28 cellular contexts compared by ENCODE assay signal in the genomic region with DNA sequence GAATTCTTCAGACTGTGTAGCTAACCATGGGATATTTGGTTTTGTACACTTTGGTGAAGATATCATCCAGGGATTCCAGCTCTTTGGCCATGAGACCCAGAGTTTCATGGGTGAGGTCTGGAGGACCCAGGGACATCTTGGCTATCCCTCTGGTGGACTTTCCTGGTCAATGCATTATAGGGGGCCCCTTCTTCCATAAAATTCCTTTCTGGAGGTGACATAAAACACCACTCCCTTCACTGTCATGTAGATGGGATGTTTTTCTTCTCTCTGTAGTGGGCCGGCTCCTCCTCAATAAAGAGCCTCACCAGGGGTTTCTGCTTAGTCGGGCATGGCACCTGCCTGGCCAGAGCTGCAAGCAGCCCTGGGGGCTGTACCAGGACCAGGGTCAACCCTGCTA. TPM values are rescaled to one million over a fixed set of nuclear protein-coding genes. Genes with fewer than 3 reads are reported as not detected.
A peak's percentile ranks its signal among the peaks of the same experiment; 100 is the strongest.
DNase-seq lines count a peak whose midpoint lies in the region; ATAC-seq and TF ChIP-seq lines count a peak whose summit lies in the region.
"Had no signal": no experiment of that assay in that cellular context is flagged by ENCODE, and none has a peak within 500 bp of the region (broad histone marks: within the 10 kb centered on the region; RNA-seq: fewer than 3 reads in every experiment).

No MANE protein-coding gene starts in this region.

- peaks cover 21% of the 10 kb centered on the region for H3K4me1 Mint-ChIP-seq in activated T-cell treated with anti-CD3 and anti-CD28 coated beads, Interleukin-2, amount 50 U/mL, for 4 hours (ENCODE audit: low read depth)
- H3K4me1 Mint-ChIP-seq in endodermal cell (peaks cover 21% of the 10 kb centered on the region), neural progenitor cell (peaks cover 15% of the 10 kb centered on the region)
- peaks cover 15 to 26% (median 21%) of the 10 kb centered on the region in 4 donors for H3K4me1 Mint-ChIP-seq in CD4-positive, alpha-beta memory T cell

- H3F3A ChIP-seq in PC-3 (ENCODE audit: low read length, unreplicated experiment) (no peaks in the 10 kb centered on the region), neural progenitor cell (ENCODE audit: low read depth) (peaks cover 10% of the 10 kb centered on the region)

- H3K4me1 ChIP-seq in PC-3 (ENCODE audit: insufficient read depth, low read length) (peaks cover 10% of the 10 kb centered on the region), endodermal cell (ENCODE audit: control insufficient read depth, insufficient read depth, low read length) (peaks cover 2% of the 10 kb centered on the region), neural progenitor cell (peaks cover 19% of the 10 kb centered on the region), HAP-1 (peaks cover 6% of the 10 kb centered on the region)
- peaks cover 23% of the 10 kb centered on the region for H3K4me1 ChIP-seq in CD4-positive, alpha-beta memory T cell (ENCODE audit: insufficient read depth, low read length)

- no peak overlapping the region for H3K4me3 ChIP-seq in PC-3 (ENCODE audit: low read length)
- H3K4me3 ChIP-seq in endodermal cell (ENCODE audit: low read length): no peak overlapping the region
- no peak overlapping the region for H3K4me3 ChIP-seq in neural progenitor cell
- H3K4me3 ChIP-seq in CD4-positive, alpha-beta memory T cell (ENCODE audit: low read length in 2 of 2): no peak overlapping the region
- no peak overlapping the region for H3K4me3 ChIP-seq in HAP-1
- H3K4me3 ChIP-seq: SJCRH30, tibial nerve had no signal

- H3K9me3 Mint-ChIP-seq in activated T-cell treated with anti-CD3 and anti-CD28 coated beads, Interleukin-2, amount 50 U/mL, for 4 hours: no peaks in the 10 kb centered on the region
- H3K9me3 Mint-ChIP-seq in endodermal cell (peaks cover 2% of the 10 kb centered on the region), neural progenitor cell (no peaks in the 10 kb centered on the region)
- H3K9me3 Mint-ChIP-seq in CD4-positive, alpha-beta memory T cell: no peaks in the 10 kb centered on the region
- H3K9me3 Mint-ChIP-seq: stimulated activated naive CD8-positive, alpha-beta T cell treated with anti-CD3 and anti-CD28 coated beads, Interleukin-15, Interleukin-2, amounts not matched to agents 100 ng/mL and 50 ng/mL, for 24 hours had no signal

- in situ Hi-C loops in HAP-1 (cut with MboI; ENCODE audit: low sequenced_read_pairs): no loop called here

- peaks cover 20% of the 10 kb centered on the region for H3K36me3 Mint-ChIP-seq in activated T-cell treated with anti-CD3 and anti-CD28 coated beads, Interleukin-2, amount 50 U/mL, for 4 hours (ENCODE audit: insufficient read depth)
- H3K36me3 Mint-ChIP-seq in endodermal cell (ENCODE audit: low read depth): peaks cover 29% of the 10 kb centered on the region
- peaks cover 10% of the 10 kb centered on the region for H3K36me3 Mint-ChIP-seq in neural progenitor cell
- H3K36me3 Mint-ChIP-seq in CD4-positive, alpha-beta memory T cell: peaks cover 21 to 23% of the 10 kb centered on the region in 2 donors

- H4K20me1 ChIP-seq in PC-3 (ENCODE audit: low read length) (no peaks in the 10 kb centered on the region), neural progenitor cell (ENCODE audit: low read depth) (peaks cover 8% of the 10 kb centered on the region)

- 90% methylated on average over 2 of the region's 2 CpGs; no CpG with 5 or more reads in 1 of the 2 experiments for WGBS in endodermal cell (ENCODE audit: insufficient coverage in 1 of 2, insufficient read length in 1 of 2), 2 experiments

- H2AFZ ChIP-seq in PC-3 (ENCODE audit: low read length) (no peak overlapping the region), neural progenitor cell (replicated peaks) (no peak overlapping the region)

- peak overlapping the region; percentile 84 for H3K4me3 Mint-ChIP-seq in activated T-cell treated with anti-CD3 and anti-CD28 coated beads, Interleukin-2, amount 50 U/mL, for 4 hours
- no peak overlapping the region for H3K4me3 Mint-ChIP-seq in endodermal cell
- no peak overlapping the region for H3K4me3 Mint-ChIP-seq in neural progenitor cell
- H3K4me3 Mint-ChIP-seq in CD4-positive, alpha-beta memory T cell: peak overlapping the region in 4 of 8 donors; percentile 17 to 90 (median 86)
- H3K4me3 Mint-ChIP-seq: activated CD4-positive, alpha-beta T cell treated with anti-CD3 and anti-CD28 coated beads for 36 hours had no signal

- H3K27me3 Mint-ChIP-seq in activated T-cell treated with anti-CD3 and anti-CD28 coated beads, Interleukin-2, amount 50 U/mL, for 4 hours (ENCODE audit: low read depth): no peaks in the 10 kb centered on the region
- no peaks in the 10 kb centered on the region for H3K27me3 Mint-ChIP-seq in endodermal cell (ENCODE audit: insufficient read depth)
- H3K27me3 Mint-ChIP-seq in neural progenitor cell (ENCODE audit: insufficient read depth, low read depth): peaks cover 2% of the 10 kb centered on the region
- no peaks in the 10 kb centered on the region for H3K27me3 Mint-ChIP-seq in CD4-positive, alpha-beta memory T cell
- H3K27me3 Mint-ChIP-seq: activated CD4-positive, alpha-beta T cell treated with anti-CD3 and anti-CD28 coated beads for 36 hours; progenitor cell of endocrine pancreas; stimulated activated naive CD8-positive, alpha-beta T cell treated with anti-CD3 and anti-CD28 coated beads, Interleukin-15, Interleukin-2, amounts not matched to agents 100 ng/mL and 50 ng/mL, for 24 hours had no signal

- H3K27ac Mint-ChIP-seq in endodermal cell: no peak overlapping the region
- H3K27ac Mint-ChIP-seq in neural progenitor cell: no peak overlapping the region
- H3K27ac Mint-ChIP-seq in CD4-positive, alpha-beta memory T cell: peak overlapping the region in 3 of 7 donors; percentile 36 to 51 (median 48)
- H3K27ac Mint-ChIP-seq: progenitor cell of endocrine pancreas; stimulated activated naive CD8-positive, alpha-beta T cell treated with anti-CD3 and anti-CD28 coated beads, Interleukin-15, Interleukin-2, amounts not matched to agents 100 ng/mL and 50 ng/mL, for 24 hours had no signal

- BruUV-seq in PC-3 (replicated peaks; lab: Mats Ljungman, UMichigan): no TSS peak

- no peak for DNase-seq in activated T-cell treated with anti-CD3 and anti-CD28 coated beads, Interleukin-2, amount 50 U/mL, for 4 hours
- no peak for DNase-seq in activated T-cell treated with anti-CD3 and anti-CD28 coated beads, Interleukin-2, amount 50 U/mL, for 48 hours
- no peak for DNase-seq in PC-3
- no peak for DNase-seq in endodermal cell
- DNase-seq in neural progenitor cell (ENCODE audit: low spot score): no peak
- DNase-seq in iPS-NIHi11 (ENCODE audit: low spot score): no peak
- no peak for DNase-seq in CD4-positive, alpha-beta memory T cell
- DNase-seq in HAP-1 (ENCODE audit: low spot score in 2 of 2): no peak
- DNase-seq: 8988T; activated CD4-positive, alpha-beta T cell treated with anti-CD3 and anti-CD28 coated beads for 36 hours; DMS153; gastrocnemius medialis; HCEC 1CT; hypothalamus; islet precursor cell; midbrain; NCI-H1048; NCI-H1930; NCI-H2227 treated with DMSO at 0.1 percent for 48 hours; NCI-H69; SJCRH30; stimulated activated CD4-positive, alpha-beta T cell treated with anti-CD3 and anti-CD28 coated beads, Interleukin-15, amount 100 ng/mL, for 24 hours had no signal

- no peak for ATAC-seq in activated T-cell treated with anti-CD3 and anti-CD28 coated beads, Interleukin-2, amount 50 U/mL, for 4 hours
- no peak for ATAC-seq in PC-3
- ATAC-seq: activated CD4-positive, alpha-beta T cell treated with anti-CD3 and anti-CD28 coated beads for 36 hours; gastrocnemius medialis had no signal

- H3K27ac ChIP-seq in PC-3 (ENCODE audit: low read length): no peak overlapping the region
- no peak overlapping the region for H3K27ac ChIP-seq in endodermal cell (ENCODE audit: low read depth, low read length)
- no peak overlapping the region for H3K27ac ChIP-seq in neural progenitor cell
- no peak overlapping the region for H3K27ac ChIP-seq in CD4-positive, alpha-beta memory T cell (ENCODE audit: low read depth, low read length)
- H3K27ac ChIP-seq: esophagus muscularis mucosa, SJCRH30, tibial nerve had no signal

- H3K27me3 ChIP-seq in PC-3 (ENCODE audit: low read length) (no peaks in the 10 kb centered on the region), endodermal cell (ENCODE audit: control insufficient read depth, insufficient read depth, low read length, poor library complexity, severe bottlenecking) (no peaks in the 10 kb centered on the region), neural progenitor cell (no peaks in the 10 kb centered on the region), HAP-1 (ENCODE audit: low read depth) (no peaks in the 10 kb centered on the region)
- H3K27me3 ChIP-seq in CD4-positive, alpha-beta memory T cell (ENCODE audit: insufficient read depth, low read length): no peaks in the 10 kb centered on the region
- H3K27me3 ChIP-seq: esophagus muscularis mucosa, gastrocnemius medialis, SJCRH30, tibial nerve had no signal

- H3K36me3 ChIP-seq in PC-3 (ENCODE audit: low read depth, low read length) (peaks cover 20% of the 10 kb centered on the region), endodermal cell (ENCODE audit: control insufficient read depth, insufficient read depth, low read length) (peaks cover 19% of the 10 kb centered on the region), neural progenitor cell (peaks cover 5% of the 10 kb centered on the region), HAP-1 (replicated peaks) (peaks cover 25% of the 10 kb centered on the region)
- H3K36me3 ChIP-seq in CD4-positive, alpha-beta memory T cell (ENCODE audit: insufficient read depth, low read length): peaks cover 5% of the 10 kb centered on the region

- H3K9ac ChIP-seq in PC-3 (ENCODE audit: low read length) (no peak overlapping the region), endodermal cell (ENCODE audit: extremely low read depth, low read length, poor library complexity, severe bottlenecking) (no peak overlapping the region), neural progenitor cell (no peak overlapping the region)

- CTCF ChIA-PET in PC-3 (lab: Charles Lee): no interaction called here
- CTCF ChIA-PET in CD4-positive, alpha-beta memory T cell (lab: Charles Lee; ENCODE audit: partially characterized antibody): no interaction called here

- intact Hi-C loops in PC-3 (cut with micrococcal nuclease): no loop called here
- intact Hi-C loops in CD4-positive, alpha-beta memory T cell (cut with micrococcal nuclease): no loop called here

- H3K4me2 ChIP-seq in PC-3 (ENCODE audit: low read length): peak overlapping the region; percentile 92; the same call in 1 of the 2 replicates
- peak overlapping the region; percentile 99 for H3K4me2 ChIP-seq in neural progenitor cell

- H3K79me2 ChIP-seq in PC-3 (ENCODE audit: low read length) (peaks cover 26% of the 10 kb centered on the region), neural progenitor cell (ENCODE audit: low read depth) (peaks cover 18% of the 10 kb centered on the region)

- POLR2A ChIA-PET in PC-3 (lab: Charles Lee; ENCODE audit: unreplicated experiment): no interaction called here
- POLR2A ChIA-PET in CD4-positive, alpha-beta memory T cell (lab: Charles Lee; ENCODE audit: partially characterized antibody): interaction anchor here (0.8 kb wide), 2 partner anchors 9 to 63 kb away, joined by 3 read pairs; no protein-coding TSS in a partner anchor

- H3K9me3 ChIP-seq in PC-3 (ENCODE audit: low read length) (no peaks in the 10 kb centered on the region), endodermal cell (ENCODE audit: control insufficient read depth, low read length) (no peaks in the 10 kb centered on the region), neural progenitor cell (ENCODE audit: low read depth) (no peaks in the 10 kb centered on the region), HAP-1 (no peaks in the 10 kb centered on the region)
- H3K9me3 ChIP-seq in CD4-positive, alpha-beta memory T cell (ENCODE audit: control insufficient read depth in 1 of 2, low read length in 2 of 2): no peaks in the 10 kb centered on the region
- H3K9me3 ChIP-seq: esophagus muscularis mucosa, gastrocnemius medialis, SJCRH30, tibial nerve had no signal

- no peak for TF ChIP-seq CTCF in PC-3 (conservative IDR thresholded peaks at IDR 0.05; ENCODE audit: low read depth, low read length)
- TF ChIP-seq CTCF in endodermal cell (conservative IDR thresholded peaks at IDR 0.05): peak; percentile 53
- TF ChIP-seq CTCF in neural progenitor cell (IDR thresholded peaks at IDR 0.05): no peak

- H3K9me2 ChIP-seq in PC-3 (replicated peaks; ENCODE audit: low read length): no peaks in the 10 kb centered on the region

RNA-seq across cellular contexts. Expression of gene ATPAF1, which starts 2.2 kb away (rescaled TPM):
- 10 to 100 TPM; 35.7 to 42.5 (median 39.3) TPM for total RNA-seq in activated T-cell treated with anti-CD3 and anti-CD28 coated beads, Interleukin-2, amount 50 U/mL, for 4 hours
- total RNA-seq in PC-3 (2014; rRNA removed): 68.3 and 83.7 TPM in 2 replicates
- 10 to 100 TPM; 56.1 to 84.2 TPM for total RNA-seq in endodermal cell
- 70.7 TPM for polyA plus RNA-seq in endodermal cell (2013, experiment 1 of 2)
- 67.8 TPM for polyA plus RNA-seq in endodermal cell (2013, experiment 2 of 2)
- total RNA-seq in neural progenitor cell (ENCODE audit: low replicate concordance): 65.1 and 79.3 TPM in 2 replicates
- 10 to 100 TPM; 32.9 to 37.6 TPM for total RNA-seq in CD4-positive, alpha-beta memory T cell
- polyA plus RNA-seq in CD4-positive, alpha-beta memory T cell: 100 to 1,000 TPM in 1 of 2 donors, 10 to 100 TPM in 1; 76.6 to 128 TPM

RNA-seq across cellular contexts. Expression of gene TEX38, which starts 5.7 kb away (rescaled TPM):
- not detected for total RNA-seq in activated T-cell treated with anti-CD3 and anti-CD28 coated beads, Interleukin-2, amount 50 U/mL, for 4 hours
- not detected in 2 replicates for total RNA-seq in PC-3 (2014; rRNA removed)
- under 1 TPM in 1 of 2 donors, not detected in 1; 0.55 TPM for total RNA-seq in endodermal cell
- polyA plus RNA-seq in endodermal cell (2013, experiment 1 of 2): not detected
- 0.37 TPM for polyA plus RNA-seq in endodermal cell (2013, experiment 2 of 2)
- total RNA-seq in neural progenitor cell (ENCODE audit: low replicate concordance): not detected in 2 replicates
- not detected for total RNA-seq in CD4-positive, alpha-beta memory T cell
- polyA plus RNA-seq in CD4-positive, alpha-beta memory T cell: under 1 TPM in 1 of 2 donors, not detected in 1; 0.25 TPM
- total RNA-seq: esophagus muscularis mucosa, gastrocnemius medialis, liver, SJCRH30, tibial nerve had no signal
- polyA plus RNA-seq: adipose tissue, liver had no signal

RNA-seq across cellular contexts. Expression of gene MOB3C, which starts 49.4 kb away (rescaled TPM):
- total RNA-seq in activated T-cell treated with anti-CD3 and anti-CD28 coated beads, Interleukin-2, amount 50 U/mL, for 4 hours: 10 to 100 TPM in 2 of 3 donors, 1 to 10 TPM in 1; 8.3 to 11.9 (median 11.0) TPM
- total RNA-seq in PC-3 (2014; rRNA removed) (10.4 and 13.2 TPM in 2 replicates), endodermal cell (1 to 10 TPM; 1.7 to 2.3 TPM), neural progenitor cell (ENCODE audit: low replicate concordance) (1.1 and 2.3 TPM in 2 replicates)
- polyA plus RNA-seq in endodermal cell (2013, experiment 1 of 2): 2.8 TPM
- polyA plus RNA-seq in endodermal cell (2013, experiment 2 of 2): 2.6 TPM
- total RNA-seq in CD4-positive, alpha-beta memory T cell: 10 to 100 TPM; 27.8 to 29.5 TPM
- polyA plus RNA-seq in CD4-positive, alpha-beta memory T cell: 10 to 100 TPM in 1 of 2 donors, 1 to 10 TPM in 1; 9.8 to 19.1 TPM

RNA-seq across cellular contexts. Expression of gene EFCAB14, which starts 52.9 kb away (rescaled TPM):
- total RNA-seq in activated T-cell treated with anti-CD3 and anti-CD28 coated beads, Interleukin-2, amount 50 U/mL, for 4 hours: 10 to 100 TPM; 46.8 to 48.6 (median 48.4) TPM
- total RNA-seq in PC-3 (2014; rRNA removed) (45.7 and 52.3 TPM in 2 replicates), endodermal cell (10 to 100 TPM; 82.7 to 83.4 TPM), neural progenitor cell (ENCODE audit: low replicate concordance) (28.5 and 44.7 TPM in 2 replicates)
- 40.8 TPM for polyA plus RNA-seq in endodermal cell (2013, experiment 1 of 2)
- polyA plus RNA-seq in endodermal cell (2013, experiment 2 of 2): 37.3 TPM
- 10 to 100 TPM; 96.7 to 98.5 TPM for total RNA-seq in CD4-positive, alpha-beta memory T cell
- polyA plus RNA-seq in CD4-positive, alpha-beta memory T cell: 100 to 1,000 TPM in 1 of 2 donors, 10 to 100 TPM in 1; 87.0 to 117 TPM
